In genomic region chr1:17494114-17494729, GRCh38 we compare ENCODE assay signal across 8 cellular contexts. TPM values are rescaled to one million over a fixed set of nuclear protein-coding genes. Genes with fewer than 3 reads are reported as not detected.
A peak's percentile ranks its signal among the peaks of the same experiment; 100 is the strongest.
DNase-seq lines count a peak whose midpoint lies in the region; ATAC-seq and TF ChIP-seq lines count a peak whose summit lies in the region.

No MANE protein-coding gene starts in this region.

- H3K36me3 Mint-ChIP-seq in activated B cell treated with CpG ODN at 0.5 μM for 24 hours (ENCODE audit: low read depth): no peaks in the 10 kb centered on the region

- no peaks in the 10 kb centered on the region for H3K9me3 Mint-ChIP-seq in activated B cell treated with CpG ODN at 0.5 μM for 24 hours

- H3K27ac Mint-ChIP-seq in activated B cell treated with CpG ODN at 0.5 μM for 24 hours: no peak overlapping the region

- DNase-seq in NCI-H524 (lab: John Stamatoyannopoulos, UW) (peak; percentile 49 to 70), NCI-H524 treated with DMSO at 0.1 percent for 48 hours (lab: John Stamatoyannopoulos, UW) (no peak), NCI-H2029 treated with DMSO at 0.1 percent for 48 hours (lab: John Stamatoyannopoulos, UW) (peak; percentile 19), activated B cell treated with CpG ODN at 0.5 μM for 24 hours (peak; percentile 49), cardiac fibroblast (ENCODE audit: low read depth in 2 of 2) (peak; percentile 73 to 76), kidney glomerular epithelial cell (lab: John Stamatoyannopoulos, UW) (peak; percentile 43)
- peak; percentile 67 for DNase-seq in stimulated activated CD4-positive, alpha-beta T cell treated with anti-CD3 and anti-CD28 coated beads, Interleukin-4, amount 100 ng/mL, for 24 hours

- intact Hi-C loops in activated B cell treated with CpG ODN at 0.5 μM for 24 hours (cut with micrococcal nuclease): loop anchor here (2.0 to 5.0 kb wide), 2 partner anchors 113 to 1083 kb away; no protein-coding TSS in a partner anchor

- POLR2A ChIA-PET in activated B cell treated with CpG ODN at 0.5 μM for 24 hours (lab: Charles Lee): no interaction called here

- TF ChIP-seq CTCF in activated B cell treated with CpG ODN at 0.5 μM for 24 hours (IDR thresholded peaks at IDR 0.05): no peak
- TF ChIP-seq CTCF in cardiac fibroblast (IDR thresholded peaks at IDR 0.05; ENCODE audit: low read depth, low read length): peak; percentile 92

- no peaks in the 10 kb centered on the region for H3K27me3 Mint-ChIP-seq in activated B cell treated with CpG ODN at 0.5 μM for 24 hours

- H3K4me3 ChIP-seq in cardiac fibroblast (replicated peaks in 1 of 2; ENCODE audit: low read depth in 2 of 2, low read length in 2 of 2): no peak overlapping the region

- CTCF ChIA-PET in activated B cell treated with CpG ODN at 0.5 μM for 24 hours (lab: Charles Lee): interaction anchor here (0.6 to 3.2 kb wide), 6 partner anchors 42 to 609 kb away, joined by 3 to 21 read pairs (median 3); no protein-coding TSS in a partner anchor

- H3K4me3 Mint-ChIP-seq in activated B cell treated with CpG ODN at 0.5 μM for 24 hours: no peak overlapping the region

- no peaks in the 10 kb centered on the region for H3K4me1 Mint-ChIP-seq in activated B cell treated with CpG ODN at 0.5 μM for 24 hours

- ATAC-seq in activated B cell treated with CpG ODN at 0.5 μM for 24 hours (ENCODE audit: low read depth) (peak; percentile 85), GM19395 (IDR thresholded peaks at IDR 0.05; ENCODE audit: unreplicated experiment) (no peak)

RNA-seq across cellular contexts. Expression of gene ARHGEF10L, which starts 45.3 kb away (rescaled TPM):
- total RNA-seq in activated B cell treated with CpG ODN at 0.5 μM for 24 hours: 0.59 and 0.62 TPM in 2 replicates

RNA-seq across cellular contexts. Expression of gene RCC2, which starts 54.7 kb away (rescaled TPM):
- total RNA-seq in activated B cell treated with CpG ODN at 0.5 μM for 24 hours: 79.4 and 85.1 TPM in 2 replicates
